ENCODE assay signal across 9 cellular contexts in the genomic region with DNA sequence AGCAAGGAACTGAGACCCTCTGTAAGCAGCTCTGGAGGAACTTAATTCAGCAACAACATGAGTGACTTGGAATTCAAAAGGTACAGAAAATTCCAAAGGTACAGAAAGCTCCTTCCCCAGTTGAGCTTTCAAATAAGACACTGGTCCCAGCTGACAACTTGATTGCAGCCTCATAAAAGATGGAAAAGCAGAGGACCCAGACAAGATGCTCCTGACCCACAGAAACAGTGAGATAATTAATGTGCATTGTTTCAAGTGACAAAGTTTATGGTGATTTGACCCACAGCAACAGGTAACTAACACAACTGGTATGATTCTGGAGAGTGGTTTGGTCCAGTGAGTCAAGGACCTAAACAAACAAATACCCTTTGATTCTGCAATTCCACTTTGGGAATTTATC.
"Had no signal": no experiment of that assay in that cellular context is flagged by ENCODE, and none has a peak within 500 bp of the region (broad histone marks: within the 10 kb centered on the region; RNA-seq: fewer than 3 reads in every experiment).

No MANE protein-coding gene starts in this region.

- H3K27ac ChIP-seq: VCaP, WERI-Rb-1 had no signal

- ATAC-seq: activated CD4-positive, alpha-beta T cell treated with anti-CD3 and anti-CD28 coated beads for 36 hours; activated CD4-positive, CD25-positive, alpha-beta regulatory T cell treated with anti-CD3 and anti-CD28 coated beads, Interleukin-2, amount 50 U/mL, for 24 hours; activated CD8-positive, alpha-beta memory T cell treated with anti-CD3 and anti-CD28 coated beads, Interleukin-2, amount 10 ng/mL, durations not matched to agents 7 days and 5 days; activated CD8-positive, alpha-beta T cell treated with anti-CD3 and anti-CD28 coated beads for 36 hours; activated CD8-positive, alpha-beta T cell treated with anti-CD3 and anti-CD28 coated beads, Interleukin-2, amount 10 ng/mL, durations not matched to agents 7 days and 5 days; T-helper 17 cell; WTC11 had no signal

- H3K36me3 ChIP-seq: WERI-Rb-1 had no signal
